ENCODE assay signal across 24 cellular contexts in the genomic region with DNA sequence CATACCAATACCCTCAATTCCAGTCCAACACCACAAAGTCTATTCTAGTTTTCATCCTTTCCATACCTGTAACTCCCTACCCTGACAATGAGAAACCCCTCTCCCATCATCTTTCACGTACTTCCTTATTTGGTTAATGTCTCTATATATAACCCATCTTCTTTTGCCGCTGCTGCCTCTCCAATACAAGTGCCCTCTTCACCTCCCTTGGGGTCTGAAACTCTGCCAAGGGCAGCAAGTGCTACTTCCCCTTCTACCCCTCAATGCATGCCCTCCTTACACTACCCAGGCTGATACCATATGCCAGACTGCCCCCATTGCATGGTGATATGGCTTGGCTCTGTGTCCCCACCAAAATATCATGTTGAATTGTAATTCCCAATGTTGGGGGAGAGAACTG.
"Had no signal": no experiment of that assay in that cellular context is flagged by ENCODE, and none has a peak within 500 bp of the region (broad histone marks: within the 10 kb centered on the region; RNA-seq: fewer than 3 reads in every experiment).

No MANE protein-coding gene starts in this region.

- H3K27ac ChIP-seq: cardiac muscle cell, VCaP had no signal

- FAIRE-seq: astrocyte, RCC 7860 had no signal

- H3K4me3 ChIP-seq: cardiac muscle cell had no signal

- DNase-seq: activated CD4-positive, alpha-beta memory T cell treated with anti-CD3 and anti-CD28 coated beads for 36 hours; activated CD4-positive, alpha-beta T cell treated with anti-CD3 and anti-CD28 coated beads, Interleukin-2, amount 10 ng/mL, durations not matched to agents 7 days and 5 days; activated CD4-positive, CD25-positive, alpha-beta regulatory T cell; activated CD8-positive, alpha-beta memory T cell treated with anti-CD3 and anti-CD28 coated beads for 24 hours; activated effector memory CD4-positive, alpha-beta T cell treated with anti-CD3 and anti-CD28 coated beads, Interleukin-2, amount 50 U/mL, for 16 hours; activated naive CD4-positive, alpha-beta T cell treated with Interleukin-2 at 50 U/mL for 16 hours; activated naive CD8-positive, alpha-beta T cell treated with anti-CD3 and anti-CD28 coated beads, Interleukin-2, amount 50 U/mL, for 24 hours; activated T-cell treated with anti-CD3 and anti-CD28 coated beads, Interleukin-2, amount 50 U/mL, for 4 hours; amniotic stem cell; Kasumi-1; NCI-H1048; NCI-H146; NCI-H1930; NCI-H446; NCI-H524; SIG-M5; T-cell; T-helper 2 cell; T1000 had no signal

- ATAC-seq: activated naive CD4-positive, alpha-beta T cell treated with anti-CD3 and anti-CD28 coated beads, Interleukin-2, amount 50 U/mL, for 72 hours; activated naive CD8-positive, alpha-beta T cell treated with anti-CD3 and anti-CD28 coated beads, Interleukin-2, amount 50 U/mL, for 24 hours; activated T-cell treated with anti-CD3 and anti-CD28 coated beads, Interleukin-2, amount 50 U/mL, for 4 hours; T-cell had no signal

- H3K27me3 ChIP-seq: cardiac muscle cell had no signal

- H3K36me3 ChIP-seq: cardiac muscle cell had no signal
